1 cellular context compared by ENCODE assay signal in genomic region chr2:157874278-157874825, GRCh38.
TF ChIP-seq lines count a peak whose summit lies in the region.

No MANE protein-coding gene starts in this region.

TF ChIP-seq in HepG2, 621 proteins besides CTCF, POLR2A, EP300 and RAD21 (continued from another document):
- no peak for TF ChIP-seq E2F2 (CRISPR knock-in tag; IDR thresholded peaks at IDR 0.05; ENCODE audit: borderline replicate concordance)
- no peak for TF ChIP-seq CREB1 (IDR thresholded peaks at IDR 0.05)
- TF ChIP-seq CREB1 (CRISPR knock-in tag; IDR thresholded peaks at IDR 0.05), result no peak
- no peak for TF ChIP-seq ZFYVE20 (CRISPR knock-in tag; IDR thresholded peaks at IDR 0.05; ENCODE audit: borderline replicate concordance, low read depth)
- TF ChIP-seq CAMTA2 (CRISPR knock-in tag; IDR thresholded peaks at IDR 0.05; ENCODE audit: borderline replicate concordance), result no peak
- no peak for TF ChIP-seq MIXL1 (CRISPR knock-in tag; IDR thresholded peaks at IDR 0.05)
- no peak for TF ChIP-seq POLR2AphosphoS2 (IDR thresholded peaks at IDR 0.05; ENCODE audit: low read depth, low read length)
- TF ChIP-seq THYN1 (CRISPR knock-in tag; IDR thresholded peaks at IDR 0.05; ENCODE audit: borderline replicate concordance, low read depth), result no peak
